Comparison of ENCODE assay signal across 1 cellular context in genomic region chr21:45984584-45985095, GRCh38.
TF ChIP-seq lines count a peak whose summit lies in the region.

No MANE protein-coding gene starts in this region.

TF ChIP-seq in GM23338, 12 proteins besides CTCF, POLR2A, EP300 and RAD21 (continued from another document):
- TF ChIP-seq ZNF462 (CRISPR knock-in tag; IDR thresholded peaks at IDR 0.05) = no peak
- TF ChIP-seq POLR2AphosphoS5 (IDR thresholded peaks at IDR 0.05; ENCODE audit: low read depth) = no peak
- TF ChIP-seq NANOG (IDR thresholded peaks at IDR 0.05; ENCODE audit: borderline replicate concordance) = no peak
- TF ChIP-seq EZH2phosphoT487 (IDR thresholded peaks at IDR 0.05; ENCODE audit: unreplicated experiment) = no peak
- TF ChIP-seq CREB1 (CRISPR knock-in tag; IDR thresholded peaks at IDR 0.05; ENCODE audit: low read depth) = no peak
- TF ChIP-seq JUNB (IDR thresholded peaks at IDR 0.05; ENCODE audit: unreplicated experiment) = no peak
- no peak for TF ChIP-seq STAT1 (IDR thresholded peaks at IDR 0.05; ENCODE audit: unreplicated experiment)
- TF ChIP-seq REST (IDR thresholded peaks at IDR 0.05; ENCODE audit: unreplicated experiment) = no peak
- TF ChIP-seq ZNF114 (CRISPR knock-in tag; IDR thresholded peaks at IDR 0.05) = no peak
- TF ChIP-seq EZH2 (IDR thresholded peaks at IDR 0.05; ENCODE audit: low read depth, unreplicated experiment) = no peak
TF ChIP-seq in GM23338: peak in this region for 0.
